ENCODE assay signal across 7 cellular contexts in genomic region chr4:168830777-168831512, GRCh38.
A peak's percentile ranks its signal among the peaks of the same experiment; 100 is the strongest.
DNase-seq lines count a peak whose midpoint lies in the region; ATAC-seq and TF ChIP-seq lines count a peak whose summit lies in the region.

No MANE protein-coding gene starts in this region.

- peaks cover 21 to 28% of the 10 kb centered on the region in 2 experiments for H3K4me1 Mint-ChIP-seq in H9

- no peaks in the 10 kb centered on the region; a peak in 1 of 7 replicates for H3K36me3 Mint-ChIP-seq in H9 (ENCODE audit: insufficient read depth in 1 of 3, low read depth in 3 of 3)

- H3K79me1 ChIP-seq in H9 (ENCODE audit: insufficient read depth, low read depth, low read length, poor library complexity, severe bottlenecking), result no peaks in the 10 kb centered on the region

- H3K9ac ChIP-seq in H9 (ENCODE audit: extremely low read depth, insufficient read length, low read length), result no peak overlapping the region

- H3K9me3 ChIP-seq in H9 (ENCODE audit: control insufficient read depth, low read depth, low read length) (no peaks in the 10 kb centered on the region), Panc1 (ENCODE audit: control insufficient read depth, insufficient read depth, low read depth, low read length) (no peaks in the 10 kb centered on the region), esophagus muscularis mucosa (no peaks in the 10 kb centered on the region), gastrocnemius medialis (no peaks in the 10 kb centered on the region)

- ATAC-seq in Panc1 (no peak), gastrocnemius medialis (peak in 1 of 2 donors; percentile 31), GM21576 (IDR thresholded peaks at IDR 0.05; ENCODE audit: unreplicated experiment) (no peak), GM19328 (IDR thresholded peaks at IDR 0.05; ENCODE audit: unreplicated experiment) (no peak)

- BruUV-seq in Panc1 (replicated peaks; lab: Mats Ljungman, UMichigan), result no TSS peak

- H3K27me3 Mint-ChIP-seq in H9 (ENCODE audit: low read depth), result peaks cover 48% of the 10 kb centered on the region

- H3K9me3 Mint-ChIP-seq in H9, result no peaks in the 10 kb centered on the region

- no peak overlapping the region for H2BK12ac ChIP-seq in H9 (ENCODE audit: insufficient read length, low read depth, low read length)

- H3K36me3 ChIP-seq in Panc1 (ENCODE audit: control insufficient read depth, insufficient read depth, low read length) (peaks cover 2% of the 10 kb centered on the region; the same call in 1 of the 2 replicates), esophagus muscularis mucosa (no peaks in the 10 kb centered on the region), gastrocnemius medialis (no peaks in the 10 kb centered on the region)

- no peak overlapping the region for H4K8ac ChIP-seq in H9 (replicated peaks; ENCODE audit: insufficient read length, low read depth, low read length)

- no peak overlapping the region for H2BK5ac ChIP-seq in H9 (ENCODE audit: insufficient read length, low read length)

- TF ChIP-seq POLR2A in esophagus muscularis mucosa (IDR thresholded peaks at IDR 0.05; ENCODE audit: low read depth) (no peak), gastrocnemius medialis (IDR thresholded peaks at IDR 0.05) (no peak)

- no peaks in the 10 kb centered on the region for H3K4me1 ChIP-seq in H9 (ENCODE audit: insufficient read depth, low read length)
- H3K4me1 ChIP-seq in Panc1 (ENCODE audit: control insufficient read depth, insufficient read depth, low read length), result peaks cover 6% of the 10 kb centered on the region; the same call in 1 of the 2 replicates
- peaks cover 4 to 19% (median 14%) of the 10 kb centered on the region in 4 donors for H3K4me1 ChIP-seq in esophagus muscularis mucosa
- peaks cover 26 to 29% of the 10 kb centered on the region in 2 donors for H3K4me1 ChIP-seq in gastrocnemius medialis

- H2BK15ac ChIP-seq in H9 (ENCODE audit: low read depth, low read length), result no peak overlapping the region

- H3K27me3 ChIP-seq in H9 (ENCODE audit: insufficient read depth, low read length) (peaks cover 6% of the 10 kb centered on the region; the same call in 1 of the 2 replicates), Panc1 (ENCODE audit: control insufficient read depth, insufficient read depth, low read length) (peaks cover 4% of the 10 kb centered on the region), esophagus muscularis mucosa (peaks cover 0 to 4% (median 0%) of the 10 kb centered on the region in 4 donors), gastrocnemius medialis (no peaks in the 10 kb centered on the region)

- H2BK20ac ChIP-seq in H9 (ENCODE audit: low read depth, low read length, poor library complexity, severe bottlenecking), result no peak overlapping the region

- H3K4ac ChIP-seq in H9 (ENCODE audit: low read depth, low read length), result no peak overlapping the region

- H3K4me3 ChIP-seq in Panc1 (ENCODE audit: low read depth in 2 of 2, low read length in 2 of 2) (peak overlapping the region; percentile 52 to 58; a peak in 3 of 4 replicates), esophagus muscularis mucosa (peak overlapping the region; percentile 79 to 96 (median 90)), gastrocnemius medialis (peak overlapping the region in 3 of 4 donors; percentile 74 to 96 (median 86))

- no peak overlapping the region for H3K14ac ChIP-seq in H9 (ENCODE audit: insufficient read depth, low read length)

- H3K4me3 Mint-ChIP-seq in H9, result peak overlapping the region; percentile 83 to 97

- intact Hi-C loops in Panc1 (cut with micrococcal nuclease; ENCODE audit: unreplicated experiment), result no loop called here
- intact Hi-C loops in esophagus muscularis mucosa (cut with DNase I), result loop anchor here (2.0 to 5.0 kb wide), 4 partner anchors 14 to 244 kb away; no protein-coding TSS in a partner anchor
- intact Hi-C loops in gastrocnemius medialis (cut with DNase I; ENCODE audit: low total_unique reads), result loop anchor here (1.0 to 5.0 kb wide), 5 partner anchors 14 to 244 kb away; no protein-coding TSS in a partner anchor

- no peak overlapping the region for H2AK5ac ChIP-seq in H9 (ENCODE audit: insufficient read length, low read length)

- H3K23me2 ChIP-seq in H9 (ENCODE audit: insufficient read length, low read depth, low read length, poor library complexity, severe bottlenecking), result peaks cover 16% of the 10 kb centered on the region

- POLR2A ChIA-PET in Panc1 (lab: Charles Lee) (interaction anchor here (0.5 kb wide), 1 partner anchor 612 kb away, joined by 3 read pairs; no protein-coding TSS in a partner anchor), HEK293T (lab: Yijun Ruan, JAX) (interaction anchor here (1.0 to 2.6 kb wide), 10 partner anchors 8 to 196 kb away, joined by 3 to 20 read pairs (median 6); no protein-coding TSS in a partner anchor)

- no peak overlapping the region for H4K5ac ChIP-seq in H9 (ENCODE audit: insufficient read length, low read depth, low read length)

- WGBS in H9 (ENCODE audit: extremely low coverage, insufficient read length, low lambda C conversion rate), result no CpG with 5 or more reads among the region's 6 CpGs
- WGBS in esophagus muscularis mucosa, result 60% methylated on average over 6 of the region's 6 CpGs

- no peak overlapping the region for H3K56ac ChIP-seq in H9 (ENCODE audit: insufficient read length, low read depth, low read length)

- no peak overlapping the region for H3K18ac ChIP-seq in H9 (ENCODE audit: insufficient read length, low read depth, low read length)

- in situ Hi-C loops in Panc1 (cut with HindIII; ENCODE audit: low pct_unique_long_range_greater_than_20kb, low sequenced_read_pairs) (no loop called here), gastrocnemius medialis (cut with MboI; ENCODE audit: low sequenced_read_pairs in 4 of 4) (loop anchor here in 2 of 4 donors (5.0 to 10.0 kb wide), 2 partner anchors 86 to 116 kb away; no protein-coding TSS in a partner anchor)

- no peaks in the 10 kb centered on the region; the same call in 1 of the 2 replicates for H3K79me2 ChIP-seq in H9 (ENCODE audit: insufficient read depth, low read length)

- H4K20me1 ChIP-seq in H9 (ENCODE audit: control insufficient read depth, insufficient read depth, insufficient read length), result no peaks in the 10 kb centered on the region

- H3K23ac ChIP-seq in H9 (ENCODE audit: insufficient read length, low read depth, low read length), result no peak overlapping the region

- no peak overlapping the region; a peak in 1 of 7 replicates for H3K27ac Mint-ChIP-seq in H9

- H3K4me2 ChIP-seq in H9 (ENCODE audit: insufficient read depth, insufficient read length, low read length), result peak overlapping the region; percentile 98

- TF ChIP-seq EP300 in esophagus muscularis mucosa (IDR thresholded peaks at IDR 0.05), result no peak

- CTCF ChIA-PET in Panc1 (lab: Charles Lee), result no interaction called here
- CTCF ChIA-PET in HEK293T (lab: Yijun Ruan, JAX), result interaction anchor here (0.6 to 1.6 kb wide), 6 partner anchors 9 to 323 kb away, joined by 3 to 5 read pairs (median 3); no protein-coding TSS in a partner anchor

- H3K27ac ChIP-seq in H9 (ENCODE audit: insufficient read length, low read depth, low read length), result no peak overlapping the region
- no peak overlapping the region for H3K27ac ChIP-seq in Panc1 (ENCODE audit: low read length)
- H3K27ac ChIP-seq in esophagus muscularis mucosa (replicated peaks in 1 of 4), result peak overlapping the region; percentile 97 to 99 (median 99)
- peak overlapping the region; percentile 83 to 92 (median 89) for H3K27ac ChIP-seq in gastrocnemius medialis

- no peak for TF ChIP-seq CTCF in H9 (conservative IDR thresholded peaks at IDR 0.05)
- TF ChIP-seq CTCF in Panc1 (IDR thresholded peaks at IDR 0.05), result no peak
- no peak for TF ChIP-seq CTCF in esophagus muscularis mucosa (IDR thresholded peaks at IDR 0.05)
- no peak for TF ChIP-seq CTCF in gastrocnemius medialis (IDR thresholded peaks at IDR 0.05 in 4 of 5, conservative IDR thresholded peaks at IDR 0.05 in 1 of 5)

- DNase-seq in H9 (no peak), Panc1 (ENCODE audit: low read depth, low spot score) (no peak), esophagus muscularis mucosa (ENCODE audit: extremely low spot score) (no peak), gastrocnemius medialis (no peak), HEK293T (ENCODE audit: extremely low spot score) (no peak)

- H2BK120ac ChIP-seq in H9 (ENCODE audit: low read depth, low read length, poor library complexity, severe bottlenecking), result no peak overlapping the region

- no peak overlapping the region for H2AFZ ChIP-seq in H9 (ENCODE audit: low read length)

- H3T11ph ChIP-seq in H9 (ENCODE audit: low read length), result no peak overlapping the region

- H4K91ac ChIP-seq in H9 (ENCODE audit: insufficient read length, low read depth, low read length), result no peak overlapping the region

TF ChIP-seq in HEK293T, 16 proteins besides CTCF, POLR2A, EP300 and RAD21:
- TF ChIP-seq CTBP1 (IDR thresholded peaks at IDR 0.05; ENCODE audit: borderline replicate concordance) (no peak), ELF4 (IDR thresholded peaks at IDR 0.05) (no peak), TARDBP (IDR thresholded peaks at IDR 0.05) (no peak), NFRKB (IDR thresholded peaks at IDR 0.05) (no peak), L3MBTL2 (conservative IDR thresholded peaks at IDR 0.05) (no peak), HDGF (IDR thresholded peaks at IDR 0.05; ENCODE audit: borderline replicate concordance) (no peak), ZNF384 (IDR thresholded peaks at IDR 0.05) (no peak), BHLHE40 (IDR thresholded peaks at IDR 0.05; ENCODE audit: borderline replicate concordance) (no peak), SUZ12 (IDR thresholded peaks at IDR 0.05) (no peak), FOXM1 (IDR thresholded peaks at IDR 0.05; ENCODE audit: borderline replicate concordance) (no peak), FOXK2 (IDR thresholded peaks at IDR 0.05) (no peak), FOXA1 (IDR thresholded peaks at IDR 0.05) (no peak), LEF1 (IDR thresholded peaks at IDR 0.05; ENCODE audit: borderline replicate concordance) (no peak), SP1 (IDR thresholded peaks at IDR 0.05) (no peak), ARNT (IDR thresholded peaks at IDR 0.05) (no peak), PKNOX1 (IDR thresholded peaks at IDR 0.05) (no peak)
TF ChIP-seq in HEK293T: peak in this region for 0.

Comparison
In these comparisons a context has a peak if more than half of its experiments do, and no peak if none do; other contexts are left out.
1. H3K27ac ChIP-seq: peak in esophagus muscularis mucosa (4 of 4) and gastrocnemius medialis (4 of 4); none in H9 (single experiment) and Panc1 (single experiment).
2. Peak in every context shown above with its lines, with median percentiles within 50 percentile points of each other: H3K4me3 ChIP-seq.